Comparison of ENCODE assay signal across 17 cellular contexts in the genomic region with DNA sequence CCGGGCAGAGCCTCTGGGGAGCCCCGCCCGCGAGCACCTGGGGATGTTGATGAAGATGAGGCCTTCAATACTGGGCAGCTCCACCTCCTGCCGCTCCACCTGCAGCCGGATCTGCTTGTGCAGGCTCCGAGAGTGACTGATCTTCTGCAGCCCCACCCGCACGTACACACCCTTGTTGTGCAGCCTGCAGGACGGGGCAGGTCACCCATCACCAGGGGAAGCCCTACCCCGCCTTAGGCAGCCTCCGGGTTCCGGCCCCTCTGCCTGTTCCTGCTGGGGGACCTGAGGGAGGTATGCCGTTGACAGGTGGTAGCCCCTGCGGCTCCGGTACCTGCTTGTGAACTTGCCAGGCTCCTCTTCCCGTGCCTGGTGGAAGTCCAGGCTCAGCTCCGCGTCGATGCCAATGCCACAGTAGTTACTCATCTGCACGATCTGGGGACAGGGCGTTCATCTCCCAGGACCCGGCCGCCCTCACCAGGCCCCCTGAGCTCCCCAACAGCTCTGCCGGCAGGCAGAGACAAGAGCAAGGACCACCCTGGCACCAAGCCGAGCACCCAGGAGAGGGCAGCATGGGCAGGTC. TPM values are rescaled to one million over a fixed set of nuclear protein-coding genes. Genes with fewer than 3 reads are reported as not detected.
DNase-seq lines count a peak whose midpoint lies in the region; ATAC-seq and TF ChIP-seq lines count a peak whose summit lies in the region.
"Had no signal": no experiment of that assay in that cellular context is flagged by ENCODE, and none has a peak within 500 bp of the region (broad histone marks: within the 10 kb centered on the region; RNA-seq: fewer than 3 reads in every experiment).

No MANE protein-coding gene starts in this region.

- H3K9me3 Mint-ChIP-seq in IgD-negative memory B cell, result peaks cover 0 to 2% (median 0%) of the 10 kb centered on the region in 3 donors
- no peaks in the 10 kb centered on the region for H3K9me3 Mint-ChIP-seq in activated B cell treated with CpG ODN at 0.5 μM for 24 hours
- no peaks in the 10 kb centered on the region for H3K9me3 Mint-ChIP-seq in activated naive CD8-positive, alpha-beta T cell treated with anti-CD3 and anti-CD28 coated beads, Interleukin-2, amount 50 U/mL, for 24 hours
- H3K9me3 Mint-ChIP-seq: activated naive CD8-positive, alpha-beta T cell treated with anti-CD3 and anti-CD28 coated beads, Interleukin-2, amount 10 ng/mL, durations not matched to agents 7 days and 5 days; activated T-cell treated with anti-CD3 and anti-CD28 coated beads, Interleukin-2, amount 50 U/mL, for 72 hours had no signal

- H3K4me3 Mint-ChIP-seq in IgD-negative memory B cell, result peak overlapping the region in 1 of 4 donors; percentile 12
- no peak overlapping the region for H3K4me3 Mint-ChIP-seq in activated B cell treated with CpG ODN at 0.5 μM for 24 hours
- H3K4me3 Mint-ChIP-seq in activated naive CD8-positive, alpha-beta T cell treated with anti-CD3 and anti-CD28 coated beads, Interleukin-2, amount 50 U/mL, for 24 hours, result no peak overlapping the region
- H3K4me3 Mint-ChIP-seq: activated naive CD8-positive, alpha-beta T cell treated with anti-CD3 and anti-CD28 coated beads, Interleukin-2, amount 10 ng/mL, durations not matched to agents 7 days and 5 days; activated T-cell treated with anti-CD3 and anti-CD28 coated beads, Interleukin-2, amount 50 U/mL, for 72 hours had no signal

- H3K4me1 Mint-ChIP-seq in IgD-negative memory B cell, result no peaks in the 10 kb centered on the region
- H3K4me1 Mint-ChIP-seq in activated B cell treated with CpG ODN at 0.5 μM for 24 hours, result peaks cover 2% of the 10 kb centered on the region
- H3K4me1 Mint-ChIP-seq in activated naive CD8-positive, alpha-beta T cell treated with anti-CD3 and anti-CD28 coated beads, Interleukin-2, amount 50 U/mL, for 24 hours, result no peaks in the 10 kb centered on the region
- H3K4me1 Mint-ChIP-seq: activated naive CD8-positive, alpha-beta T cell treated with anti-CD3 and anti-CD28 coated beads, Interleukin-2, amount 10 ng/mL, durations not matched to agents 7 days and 5 days had no signal

- CTCF ChIA-PET in activated B cell treated with CpG ODN at 0.5 μM for 24 hours (lab: Charles Lee), result no interaction called here

- peak; percentile 18 for ATAC-seq in activated B cell treated with CpG ODN at 0.5 μM for 24 hours (ENCODE audit: low read depth)
- ATAC-seq in activated naive CD8-positive, alpha-beta T cell treated with anti-CD3 and anti-CD28 coated beads, Interleukin-2, amount 50 U/mL, for 24 hours, result no peak
- ATAC-seq in HG02840 (IDR thresholded peaks at IDR 0.05; ENCODE audit: low FRiP score, unreplicated experiment), result no peak
- ATAC-seq in HG03469 (IDR thresholded peaks at IDR 0.05; ENCODE audit: unreplicated experiment), result no peak
- ATAC-seq: activated T-cell treated with anti-CD3 and anti-CD28 coated beads, Interleukin-2, amount 50 U/mL, for 72 hours; Right ventricle myocardium inferior had no signal

- peaks cover under 1% of the 10 kb centered on the region for H3K36me3 Mint-ChIP-seq in IgD-negative memory B cell
- H3K36me3 Mint-ChIP-seq in activated B cell treated with CpG ODN at 0.5 μM for 24 hours (ENCODE audit: low read depth), result peaks cover 33% of the 10 kb centered on the region
- peaks cover 2% of the 10 kb centered on the region for H3K36me3 Mint-ChIP-seq in activated naive CD8-positive, alpha-beta T cell treated with anti-CD3 and anti-CD28 coated beads, Interleukin-2, amount 50 U/mL, for 24 hours (ENCODE audit: low read depth)

- H3K9me3 ChIP-seq in mucosa of rectum (ENCODE audit: control insufficient read depth in 2 of 2, low read length in 2 of 2), result no peaks in the 10 kb centered on the region
- H3K9me3 ChIP-seq: breast epithelium had no signal

- H3K27ac Mint-ChIP-seq in IgD-negative memory B cell (peak overlapping the region in 2 of 3 donors; percentile 28 to 39), activated B cell treated with CpG ODN at 0.5 μM for 24 hours (no peak overlapping the region)
- H3K27ac Mint-ChIP-seq in activated naive CD8-positive, alpha-beta T cell treated with anti-CD3 and anti-CD28 coated beads, Interleukin-2, amount 50 U/mL, for 24 hours, result no peak overlapping the region
- H3K27ac Mint-ChIP-seq: activated naive CD8-positive, alpha-beta T cell treated with anti-CD3 and anti-CD28 coated beads, Interleukin-2, amount 10 ng/mL, durations not matched to agents 7 days and 5 days; activated T-cell treated with anti-CD3 and anti-CD28 coated beads, Interleukin-2, amount 50 U/mL, for 72 hours had no signal

- peak overlapping the region in 1 of 2 donors; percentile 86 for H3K9ac ChIP-seq in mucosa of rectum (ENCODE audit: low read depth in 1 of 2, low read length in 2 of 2)

- H3K27ac ChIP-seq in C4-2B, result peak overlapping the region; percentile 91
- H3K27ac ChIP-seq in mucosa of rectum (ENCODE audit: low read depth in 2 of 2, low read length in 2 of 2), result peak overlapping the region; percentile 83 to 93
- H3K27ac ChIP-seq: breast epithelium had no signal

- H3K4me1 ChIP-seq in mucosa of rectum (ENCODE audit: control insufficient read depth in 2 of 2, insufficient read depth in 2 of 2, low read length in 2 of 2), result peaks cover 17 to 23% of the 10 kb centered on the region in 2 donors
- H3K4me1 ChIP-seq: breast epithelium had no signal

- intact Hi-C loops in activated B cell treated with CpG ODN at 0.5 μM for 24 hours (cut with micrococcal nuclease), result no loop called here

- H3K4me3 ChIP-seq in mucosa of rectum (ENCODE audit: low read length in 2 of 2), result peak overlapping the region; percentile 44 to 48
- H3K4me3 ChIP-seq: breast epithelium had no signal

- no peaks in the 10 kb centered on the region for H3K27me3 ChIP-seq in mucosa of rectum (ENCODE audit: control insufficient read depth in 2 of 2, insufficient read depth in 2 of 2, low read length in 2 of 2)
- H3K27me3 ChIP-seq: breast epithelium had no signal

- POLR2A ChIA-PET in activated B cell treated with CpG ODN at 0.5 μM for 24 hours (lab: Charles Lee), result no interaction called here

- H3K27me3 Mint-ChIP-seq in IgD-negative memory B cell (no peaks in the 10 kb centered on the region), activated B cell treated with CpG ODN at 0.5 μM for 24 hours (no peaks in the 10 kb centered on the region)
- H3K27me3 Mint-ChIP-seq in activated naive CD8-positive, alpha-beta T cell treated with anti-CD3 and anti-CD28 coated beads, Interleukin-2, amount 50 U/mL, for 24 hours, result no peaks in the 10 kb centered on the region
- H3K27me3 Mint-ChIP-seq: activated naive CD8-positive, alpha-beta T cell treated with anti-CD3 and anti-CD28 coated beads, Interleukin-2, amount 10 ng/mL, durations not matched to agents 7 days and 5 days had no signal

- TF ChIP-seq CTCF in C4-2B (conservative IDR thresholded peaks at IDR 0.05) (no peak), activated B cell treated with CpG ODN at 0.5 μM for 24 hours (IDR thresholded peaks at IDR 0.05) (no peak)

- no peak for DNase-seq in activated B cell treated with CpG ODN at 0.5 μM for 24 hours
- DNase-seq in activated naive CD8-positive, alpha-beta T cell treated with anti-CD3 and anti-CD28 coated beads, Interleukin-2, amount 50 U/mL, for 24 hours, result no peak
- DNase-seq in stimulated activated CD4-positive, alpha-beta T cell treated with anti-CD3 and anti-CD28 coated beads, Interleukin-2, amount 100 ng/mL, for 48 hours, result no peak
- DNase-seq: activated naive CD8-positive, alpha-beta T cell treated with anti-CD3 and anti-CD28 coated beads, Interleukin-2, amount 10 ng/mL, durations not matched to agents 7 days and 5 days; activated T-cell treated with anti-CD3 and anti-CD28 coated beads, Interleukin-2, amount 50 U/mL, for 72 hours; KBM-7; mesendoderm; NCI-H1048; stimulated activated CD4-positive, alpha-beta T cell treated with anti-CD3 and anti-CD28 coated beads, Interleukin-1b, Interleukin-23, amount 100 ng/mL, for 48 hours; T-helper 1 cell had no signal

- H3K36me3 ChIP-seq in mucosa of rectum (ENCODE audit: control insufficient read depth in 2 of 2, insufficient read depth in 2 of 2, low read length in 2 of 2), result peaks cover 33 to 51% of the 10 kb centered on the region in 2 donors

RNA-seq across cellular contexts. Expression of a gene that starts 11.6 kb away (rescaled TPM):
- 3.5 TPM for polyA plus RNA-seq in IgD-negative memory B cell
- 16.3 and 16.4 TPM in 2 replicates for total RNA-seq in activated B cell treated with CpG ODN at 0.5 μM for 24 hours

RNA-seq across cellular contexts. Expression of a gene that starts 25.1 kb away (rescaled TPM):
- polyA plus RNA-seq in IgD-negative memory B cell, result 8.5 TPM
- total RNA-seq in activated B cell treated with CpG ODN at 0.5 μM for 24 hours, result 24.7 and 32.9 TPM in 2 replicates

RNA-seq across cellular contexts. Expression of a gene that starts 29.5 kb away (rescaled TPM):
- 20.0 TPM for polyA plus RNA-seq in IgD-negative memory B cell
- total RNA-seq in activated B cell treated with CpG ODN at 0.5 μM for 24 hours, result 24.5 and 28.8 TPM in 2 replicates

RNA-seq across cellular contexts. Expression of a gene that starts 29.6 kb away (rescaled TPM):
- polyA plus RNA-seq in IgD-negative memory B cell, result 74.7 TPM
- total RNA-seq in activated B cell treated with CpG ODN at 0.5 μM for 24 hours, result 159 and 172 TPM in 2 replicates

RNA-seq across cellular contexts. Expression of a gene that starts 31.5 kb away (rescaled TPM):
- polyA plus RNA-seq in IgD-negative memory B cell, result 0.70 TPM
- total RNA-seq in activated B cell treated with CpG ODN at 0.5 μM for 24 hours, result 0.15 TPM in 1 of 2 replicates, not detected in the other
- total RNA-seq: activated T-cell treated with anti-CD3 and anti-CD28 coated beads, Interleukin-2, amount 50 U/mL, for 72 hours; Right ventricle myocardium inferior had no signal

Comparison
In these comparisons a context has a peak if more than half of its experiments do, and no peak if none do; other contexts are left out.
1. H3K27ac Mint-ChIP-seq: peak in IgD-negative memory B cell (2 of 3); none in activated B cell treated with CpG ODN at 0.5 μM for 24 hours (single experiment) and activated naive CD8-positive, alpha-beta T cell treated with anti-CD3 and anti-CD28 coated beads, Interleukin-2, amount 50 U/mL, for 24 hours (single experiment).